ENCODE assay signal across 21 cellular contexts in genomic region chr2:105768176-105768575, GRCh38. TPM values are rescaled to one million over a fixed set of nuclear protein-coding genes. Genes with fewer than 3 reads are reported as not detected.
DNase-seq lines count a peak whose midpoint lies in the region; ATAC-seq and TF ChIP-seq lines count a peak whose summit lies in the region.
"Had no signal": no experiment of that assay in that cellular context is flagged by ENCODE, and none has a peak within 500 bp of the region (broad histone marks: within the 10 kb centered on the region; RNA-seq: fewer than 3 reads in every experiment).

No MANE protein-coding gene starts in this region.

- ATAC-seq in activated B cell treated with CpG ODN at 0.5 μM for 24 hours (ENCODE audit: low read depth): no peak
- ATAC-seq in stimulated activated memory B cell treated with anti-CD40 and anti-IgM and Interleukin-4, amounts not matched to agents 10 μg/mL and 1 μg/mL and 100 μg/mL, for 72 hours: no peak
- no peak for ATAC-seq in GM19035 (IDR thresholded peaks at IDR 0.05; ENCODE audit: unreplicated experiment)

- H3K4me1 Mint-ChIP-seq in activated B cell treated with CpG ODN at 0.5 μM for 24 hours: peaks cover 63% of the 10 kb centered on the region
- peaks cover 86% of the 10 kb centered on the region for H3K4me1 Mint-ChIP-seq in stimulated activated memory B cell treated with anti-CD40 and anti-IgM and Interleukin-4, amounts not matched to agents 10 μg/mL and 1 μg/mL and 100 μg/mL, for 72 hours

- intact Hi-C loops in activated B cell treated with CpG ODN at 0.5 μM for 24 hours (cut with micrococcal nuclease): loop anchor here (2.0 kb wide), 1 partner anchor 13 kb away; no protein-coding TSS in a partner anchor
- intact Hi-C loops in tibial artery (cut with DNase I; ENCODE audit: low total_unique reads): no loop called here

- H3K9me3 ChIP-seq in tibial artery: no peaks in the 10 kb centered on the region
- H3K9me3 ChIP-seq: esophagus muscularis mucosa, mucosa of descending colon, thoracic aorta had no signal

- CTCF ChIA-PET in activated B cell treated with CpG ODN at 0.5 μM for 24 hours (lab: Charles Lee): no interaction called here

- peaks cover 52% of the 10 kb centered on the region for H3K36me3 Mint-ChIP-seq in activated B cell treated with CpG ODN at 0.5 μM for 24 hours (ENCODE audit: low read depth)
- H3K36me3 Mint-ChIP-seq in stimulated activated memory B cell treated with anti-CD40 and anti-IgM and Interleukin-4, amounts not matched to agents 10 μg/mL and 1 μg/mL and 100 μg/mL, for 72 hours: peaks cover 63% of the 10 kb centered on the region

- H3K27me3 ChIP-seq in tibial artery: no peaks in the 10 kb centered on the region
- H3K27me3 ChIP-seq: cardiac muscle cell, dorsolateral prefrontal cortex, esophagus muscularis mucosa had no signal

- no peak overlapping the region for H3K4me3 ChIP-seq in tibial artery
- H3K4me3 ChIP-seq: cardiac muscle cell, dorsolateral prefrontal cortex, esophagus muscularis mucosa, mucosa of descending colon, thoracic aorta had no signal

- peaks cover 0 to 38% (median 26%) of the 10 kb centered on the region in 4 donors for H3K4me1 ChIP-seq in tibial artery

- TF ChIP-seq CTCF in activated B cell treated with CpG ODN at 0.5 μM for 24 hours (IDR thresholded peaks at IDR 0.05) (no peak), tibial artery (IDR thresholded peaks at IDR 0.05) (no peak)

- peak overlapping the region; percentile 10 for H3K27ac Mint-ChIP-seq in activated B cell treated with CpG ODN at 0.5 μM for 24 hours
- peak overlapping the region; percentile 77 for H3K27ac Mint-ChIP-seq in stimulated activated memory B cell treated with anti-CD40 and anti-IgM and Interleukin-4, amounts not matched to agents 10 μg/mL and 1 μg/mL and 100 μg/mL, for 72 hours

- POLR2A ChIA-PET in activated B cell treated with CpG ODN at 0.5 μM for 24 hours (lab: Charles Lee): interaction anchor here (0.9 to 1.5 kb wide), 3 partner anchors 10 to 19 kb away, joined by 3 read pairs; no protein-coding TSS in a partner anchor

- H3K36me3 ChIP-seq in tibial artery: peaks cover 0 to 7% (median 7%) of the 10 kb centered on the region in 3 donors
- H3K36me3 ChIP-seq: cardiac muscle cell, thoracic aorta had no signal

- no peaks in the 10 kb centered on the region for H3K27me3 Mint-ChIP-seq in activated B cell treated with CpG ODN at 0.5 μM for 24 hours
- H3K27me3 Mint-ChIP-seq in stimulated activated memory B cell treated with anti-CD40 and anti-IgM and Interleukin-4, amounts not matched to agents 10 μg/mL and 1 μg/mL and 100 μg/mL, for 72 hours: no peaks in the 10 kb centered on the region

- H3K4me3 Mint-ChIP-seq in activated B cell treated with CpG ODN at 0.5 μM for 24 hours: no peak overlapping the region
- no peak overlapping the region for H3K4me3 Mint-ChIP-seq in stimulated activated memory B cell treated with anti-CD40 and anti-IgM and Interleukin-4, amounts not matched to agents 10 μg/mL and 1 μg/mL and 100 μg/mL, for 72 hours

- peak; percentile 1 for DNase-seq in activated naive CD4-positive, alpha-beta T cell treated with Interleukin-2 at 50 U/mL for 16 hours
- no peak for DNase-seq in activated naive CD4-positive, alpha-beta T cell treated with anti-CD3 and anti-CD28 coated beads, Interleukin-2, amount 50 U/mL, for 16 hours
- DNase-seq in activated B cell treated with CpG ODN at 0.5 μM for 24 hours (no peak), epithelial cell of prostate (ENCODE audit: low read depth, low spot score) (no peak), HK-2 (ENCODE audit: unreplicated experiment) (no peak), tibial artery (no peak)
- DNase-seq: amniotic stem cell, dorsolateral prefrontal cortex, mucosa of descending colon, NCI-H1436, NCI-H526 treated with DMSO at 0.1 percent for 48 hours, occipital lobe, SHP77 treated with DMSO at 0.1 percent for 48 hours, T-helper 1 cell had no signal

- H3K9me3 Mint-ChIP-seq in activated B cell treated with CpG ODN at 0.5 μM for 24 hours: no peaks in the 10 kb centered on the region
- H3K9me3 Mint-ChIP-seq in stimulated activated memory B cell treated with anti-CD40 and anti-IgM and Interleukin-4, amounts not matched to agents 10 μg/mL and 1 μg/mL and 100 μg/mL, for 72 hours: no peaks in the 10 kb centered on the region

- H3K27ac ChIP-seq in epithelial cell of prostate (peak overlapping the region; percentile 68), tibial artery (no peak overlapping the region)
- H3K27ac ChIP-seq: cardiac muscle cell, esophagus muscularis mucosa, HL-60, thoracic aorta, VCaP had no signal

RNA-seq across cellular contexts. Expression of gene NCK2, which starts 23.5 kb away (rescaled TPM):
- 52.9 and 53.4 TPM in 2 replicates for total RNA-seq in activated B cell treated with CpG ODN at 0.5 μM for 24 hours
